In genomic region chr18:66874812-66875474, GRCh38 we compare ENCODE assay signal across 29 cellular contexts.
"Had no signal": no experiment of that assay in that cellular context is flagged by ENCODE, and none has a peak within 500 bp of the region (broad histone marks: within the 10 kb centered on the region; RNA-seq: fewer than 3 reads in every experiment).

No MANE protein-coding gene starts in this region.

- DNase-seq: activated CD4-positive, alpha-beta T cell treated with anti-CD3 and anti-CD28 coated beads for 36 hours; activated CD4-positive, CD25-positive, alpha-beta regulatory T cell; activated CD8-positive, alpha-beta memory T cell treated with anti-CD3 and anti-CD28 coated beads, Interleukin-2, amount 10 ng/mL, durations not matched to agents 7 days and 5 days; activated CD8-positive, alpha-beta T cell treated with anti-CD3 and anti-CD28 coated beads, Interleukin-2, amount 10 ng/mL, durations not matched to agents 7 days and 5 days; activated naive CD4-positive, alpha-beta T cell treated with Interleukin-2 at 50 U/mL for 16 hours; activated T-cell treated with anti-CD3 and anti-CD28 coated beads, Interleukin-2, amount 50 U/mL, for 48 hours; adrenal gland; aorta; body of pancreas; cerebellar nuclear complex; colonic mucosa; effector CD8-positive, alpha-beta T cell; erythroblast; gastrocnemius medialis; glutamatergic neuron; left ventricle myocardium inferior; naive B cell; nephron progenitor cell; stimulated activated CD4-positive, alpha-beta T cell treated with anti-CD3 and anti-CD28 coated beads, Interleukin-12 subunit alpha, Interleukin-12 subunit beta, amount 100 ng/mL, for 4 hours; stimulated activated CD4-positive, alpha-beta T cell treated with anti-CD3 and anti-CD28 coated beads, Interleukin-4, amount 100 ng/mL, for 1 hour; stimulated activated naive CD8-positive, alpha-beta T cell treated with anti-CD3 and anti-CD28 coated beads, Interleukin-15, Interleukin-2, amounts not matched to agents 100 U/mL and 50 U/mL, for 24 hours; testis; transverse colon had no signal

- H3K36me3 ChIP-seq: adrenal gland, cardiac muscle cell, colonic mucosa, gastrocnemius medialis, left ventricle myocardium inferior, neutrophil, transverse colon had no signal

- H3K4me1 ChIP-seq: adrenal gland, body of pancreas, colonic mucosa, gastrocnemius medialis, left ventricle myocardium inferior, testis, transverse colon had no signal

- H3K27ac ChIP-seq: adrenal gland, body of pancreas, cardiac muscle cell, colonic mucosa, gastrocnemius medialis, left ventricle myocardium inferior, neutrophil, skin epidermis, testis, transverse colon had no signal

- FAIRE-seq: endometrium, islet of Langerhans had no signal

- H3K9me3 ChIP-seq: adrenal gland, body of pancreas, colonic mucosa, gastrocnemius medialis, left ventricle myocardium inferior, neutrophil, testis, transverse colon had no signal

- H3K27me3 ChIP-seq: adrenal gland, body of pancreas, cardiac muscle cell, colonic mucosa, gastrocnemius medialis, neutrophil, testis, transverse colon had no signal

- H3K4me3 ChIP-seq: adrenal gland, body of pancreas, cardiac muscle cell, colonic mucosa, gastrocnemius medialis, left ventricle myocardium inferior, skin epidermis, testis, transverse colon had no signal

- ATAC-seq: activated CD4-positive, alpha-beta T cell treated with anti-CD3 and anti-CD28 coated beads for 36 hours; activated CD8-positive, alpha-beta memory T cell treated with anti-CD3 and anti-CD28 coated beads, Interleukin-2, amount 10 ng/mL, durations not matched to agents 7 days and 5 days; activated CD8-positive, alpha-beta T cell treated with anti-CD3 and anti-CD28 coated beads, Interleukin-2, amount 10 ng/mL, durations not matched to agents 7 days and 5 days; body of pancreas; gastrocnemius medialis; sciatic nerve; stimulated activated naive CD8-positive, alpha-beta T cell treated with anti-CD3 and anti-CD28 coated beads, Interleukin-15, Interleukin-2, amounts not matched to agents 100 U/mL and 50 U/mL, for 24 hours had no signal
